ENCODE assay signal across 24 cellular contexts in genomic region chr7:117123311-117123926, GRCh38.
DNase-seq lines count a peak whose midpoint lies in the region; ATAC-seq and TF ChIP-seq lines count a peak whose summit lies in the region.
"Had no signal": no experiment of that assay in that cellular context is flagged by ENCODE, and none has a peak within 500 bp of the region (broad histone marks: within the 10 kb centered on the region; RNA-seq: fewer than 3 reads in every experiment).

No MANE protein-coding gene starts in this region.

- no peak overlapping the region for H3K4me3 Mint-ChIP-seq in osteocyte (ENCODE audit: unreplicated experiment)
- H3K4me3 Mint-ChIP-seq: memory B cell, naive B cell had no signal

- H3K4me3 ChIP-seq in brain microvascular endothelial cell (ENCODE audit: low read depth, low read length): no peak overlapping the region
- H3K4me3 ChIP-seq: Peyer's patch, SJCRH30, skin epidermis, upper lobe of right lung had no signal

- peak overlapping the region; percentile 52 for H3K27ac ChIP-seq in brain microvascular endothelial cell
- H3K27ac ChIP-seq: Peyer's patch, SJCRH30, skin epidermis, upper lobe of right lung had no signal

- H3K27me3 ChIP-seq in brain microvascular endothelial cell (replicated peaks): no peaks in the 10 kb centered on the region
- H3K27me3 ChIP-seq: Peyer's patch, SJCRH30, upper lobe of right lung had no signal

- no peaks in the 10 kb centered on the region for H3K9me3 Mint-ChIP-seq in osteocyte (ENCODE audit: unreplicated experiment)
- H3K9me3 Mint-ChIP-seq: memory B cell, naive B cell had no signal

- in situ Hi-C loops in brain microvascular endothelial cell (cut with HindIII; ENCODE audit: low pct_ligation_motif_present, low sequenced_read_pairs): no loop called here

- H3K36me3 ChIP-seq in brain microvascular endothelial cell (replicated peaks): peaks cover 3% of the 10 kb centered on the region
- H3K36me3 ChIP-seq: Peyer's patch, SJCRH30, upper lobe of right lung had no signal

- peaks cover 68% of the 10 kb centered on the region for H3K4me1 Mint-ChIP-seq in osteocyte (ENCODE audit: unreplicated experiment)
- H3K4me1 Mint-ChIP-seq: memory B cell, naive B cell had no signal

- DNase-seq in NCI-H1417 (lab: John Stamatoyannopoulos, UW) (peak in 2 of 3 experiments; percentile 34 to 69), NCI-H1417 treated with DMSO at 0.1 percent for 48 hours (lab: John Stamatoyannopoulos, UW) (no peak), NCI-H1105 treated with DMSO at 0.1 percent for 48 hours (lab: John Stamatoyannopoulos, UW) (peak; percentile 70), brain microvascular endothelial cell (no peak), osteocyte (ENCODE audit: extremely low spot score, unreplicated experiment) (no peak)
- DNase-seq: activated CD4-positive, alpha-beta T cell treated with anti-CD3 and anti-CD28 coated beads for 4 hours; activated naive CD4-positive, alpha-beta T cell treated with Interleukin-2 at 50 U/mL for 16 hours; activated T-cell treated with anti-CD3 and anti-CD28 coated beads, Interleukin-2, amount 50 U/mL, for 48 hours; H7; Karpas-422; left cardiac atrium; naive B cell; NCI-H1048; NCI-H2081 treated with DMSO at 0.1 percent for 48 hours; nucleus accumbens; Peyer's patch; SJCRH30; stimulated activated CD4-positive, alpha-beta T cell treated with anti-CD3 and anti-CD28 coated beads, Interleukin-1b, Interleukin-23, amount 100 ng/mL, for 48 hours; upper lobe of right lung had no signal

- ATAC-seq in GM19452 (IDR thresholded peaks at IDR 0.05; ENCODE audit: unreplicated experiment) (no peak), HG03025 (IDR thresholded peaks at IDR 0.05; ENCODE audit: low FRiP score, unreplicated experiment) (no peak), GM21619 (IDR thresholded peaks at IDR 0.05; ENCODE audit: unreplicated experiment) (no peak)
- ATAC-seq: left cardiac atrium, upper lobe of right lung had no signal

- TF ChIP-seq CTCF in brain microvascular endothelial cell (IDR thresholded peaks at IDR 0.05; ENCODE audit: low read depth, low read length, missing control alignments) (no peak), osteocyte (IDR thresholded peaks at IDR 0.05) (no peak)

- peaks cover 14% of the 10 kb centered on the region for H3K36me3 Mint-ChIP-seq in osteocyte (ENCODE audit: unreplicated experiment)
- H3K36me3 Mint-ChIP-seq: memory B cell, naive B cell had no signal

- no peaks in the 10 kb centered on the region for H3K27me3 Mint-ChIP-seq in osteocyte (ENCODE audit: unreplicated experiment)
- H3K27me3 Mint-ChIP-seq: memory B cell had no signal

- peak overlapping the region; percentile 69 for H3K27ac Mint-ChIP-seq in osteocyte (ENCODE audit: unreplicated experiment)
- H3K27ac Mint-ChIP-seq: memory B cell, naive B cell had no signal

Comparison
In these comparisons a context has a peak if more than half of its experiments do, and no peak if none do; other contexts are left out.
1. DNase-seq: peak in NCI-H1417 (2 of 3) and NCI-H1105 treated with DMSO at 0.1 percent for 48 hours (single experiment); none in NCI-H1417 treated with DMSO at 0.1 percent for 48 hours (single experiment), brain microvascular endothelial cell (single experiment) and osteocyte (single experiment).